Comparison of ENCODE assay signal across 1 cellular context in the genomic region with DNA sequence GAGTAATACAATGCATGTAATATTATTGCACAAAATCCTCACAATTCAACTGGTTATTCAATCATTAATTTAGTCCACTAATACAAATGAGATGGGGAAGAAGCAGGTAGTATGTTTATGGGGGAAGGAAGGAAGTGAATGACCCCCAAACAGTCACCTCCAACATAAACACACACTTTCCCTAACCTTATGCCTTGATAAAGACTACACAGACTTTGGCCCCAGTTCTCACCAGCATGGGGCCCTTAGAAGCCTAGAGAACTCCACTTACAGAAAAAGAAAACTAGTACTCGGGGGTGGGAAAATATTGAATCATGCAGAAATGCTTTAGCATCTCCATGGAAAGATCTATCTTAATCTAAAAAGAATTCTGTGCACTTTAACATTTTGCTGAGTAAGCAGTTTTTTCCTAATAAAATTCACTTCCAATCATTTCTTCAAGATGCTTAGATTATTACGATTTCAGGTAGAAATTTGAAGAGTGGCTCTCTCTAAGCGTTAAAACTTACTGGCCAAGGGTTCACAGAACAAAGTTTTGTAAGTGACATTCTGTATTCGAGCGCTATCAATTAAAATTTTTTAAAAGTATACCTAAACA.
A peak's percentile ranks its signal among the peaks of the same experiment; 100 is the strongest.
TF ChIP-seq lines count a peak whose summit lies in the region.

No MANE protein-coding gene starts in this region.

TF ChIP-seq in HepG2, 621 proteins besides CTCF, POLR2A, EP300 and RAD21 (continued from another document and continues in another):
- TF ChIP-seq ZNF768 (CRISPR knock-in tag; IDR thresholded peaks at IDR 0.05) (no peak), TCF7L2 (IDR thresholded peaks at IDR 0.05; ENCODE audit: low read depth, low read length) (no peak), ZNF747 (CRISPR knock-in tag; IDR thresholded peaks at IDR 0.05; ENCODE audit: borderline replicate concordance) (no peak), TBX2 (CRISPR knock-in tag; IDR thresholded peaks at IDR 0.05; ENCODE audit: borderline replicate concordance) (no peak), JARID2 (CRISPR knock-in tag; IDR thresholded peaks at IDR 0.05; ENCODE audit: insufficient replicate concordance) (no peak), TCF7 (IDR thresholded peaks at IDR 0.05; ENCODE audit: low read depth) (peak; percentile 36; the same call in 1 of the 2 replicates), ZNF83 (CRISPR knock-in tag; IDR thresholded peaks at IDR 0.05; ENCODE audit: borderline replicate concordance) (no peak), WIZ (CRISPR knock-in tag; IDR thresholded peaks at IDR 0.05) (no peak), SSRP1 (CRISPR knock-in tag; IDR thresholded peaks at IDR 0.05) (no peak), ZNF652 (CRISPR knock-in tag; IDR thresholded peaks at IDR 0.05; ENCODE audit: borderline replicate concordance, low read depth) (no peak), CREM (IDR thresholded peaks at IDR 0.05) (peak; percentile 48), CREM (CRISPR knock-in tag; IDR thresholded peaks at IDR 0.05) (no peak), MAFF (IDR thresholded peaks at IDR 0.05; ENCODE audit: low read depth, low read length) (peak; percentile 100), GFI1 (CRISPR knock-in tag; IDR thresholded peaks at IDR 0.05; ENCODE audit: borderline replicate concordance) (no peak), NFIC (IDR thresholded peaks at IDR 0.05; ENCODE audit: low read length) (peak; percentile 28; the same call in 1 of the 2 replicates), ZNF589 (CRISPR knock-in tag; conservative IDR thresholded peaks at IDR 0.05) (no peak), MAZ (IDR thresholded peaks at IDR 0.05; ENCODE audit: borderline replicate concordance, low read depth, low read length) (no peak), MAZ (CRISPR knock-in tag; IDR thresholded peaks at IDR 0.05; ENCODE audit: low read depth) (no peak), RARA (CRISPR knock-in tag; IDR thresholded peaks at IDR 0.05) (peak; percentile 61), SOX13 (IDR thresholded peaks at IDR 0.05) (no peak), SOX13 (CRISPR knock-in tag; conservative IDR thresholded peaks at IDR 0.05 in 1 of 2, IDR thresholded peaks at IDR 0.05 in 1 of 2) (peak in 1 of 2 experiments; percentile 61; a peak in 2 of 4 replicates), ZNF30 (CRISPR knock-in tag; IDR thresholded peaks at IDR 0.05) (no peak), BCL6 (CRISPR knock-in tag; IDR thresholded peaks at IDR 0.05) (0 out of 2 replicates have a peak, but pooled peaks have one; percentile 21), FOXA3 (CRISPR knock-in tag; IDR thresholded peaks at IDR 0.05) (0 out of 2 replicates have a peak, but pooled peaks have one; percentile 13), PAWR (CRISPR knock-in tag; IDR thresholded peaks at IDR 0.05; ENCODE audit: borderline replicate concordance) (no peak), MZF1 (CRISPR knock-in tag; IDR thresholded peaks at IDR 0.05; ENCODE audit: borderline replicate concordance) (no peak), FOXP1 (IDR thresholded peaks at IDR 0.05) (no peak), FOXP1 (CRISPR knock-in tag; IDR thresholded peaks at IDR 0.05) (peak; percentile 49; the same call in 1 of the 2 replicates), MAFK (conservative IDR thresholded peaks at IDR 0.05 in 1 of 2, IDR thresholded peaks at IDR 0.05 in 1 of 2; ENCODE audit: low read length in 2 of 2) (peak; percentile 100), PAX8 (CRISPR knock-in tag; IDR thresholded peaks at IDR 0.05; ENCODE audit: borderline replicate concordance) (no peak), ZNF713 (CRISPR knock-in tag; IDR thresholded peaks at IDR 0.05) (no peak)
- TF ChIP-seq, protein P1, sequence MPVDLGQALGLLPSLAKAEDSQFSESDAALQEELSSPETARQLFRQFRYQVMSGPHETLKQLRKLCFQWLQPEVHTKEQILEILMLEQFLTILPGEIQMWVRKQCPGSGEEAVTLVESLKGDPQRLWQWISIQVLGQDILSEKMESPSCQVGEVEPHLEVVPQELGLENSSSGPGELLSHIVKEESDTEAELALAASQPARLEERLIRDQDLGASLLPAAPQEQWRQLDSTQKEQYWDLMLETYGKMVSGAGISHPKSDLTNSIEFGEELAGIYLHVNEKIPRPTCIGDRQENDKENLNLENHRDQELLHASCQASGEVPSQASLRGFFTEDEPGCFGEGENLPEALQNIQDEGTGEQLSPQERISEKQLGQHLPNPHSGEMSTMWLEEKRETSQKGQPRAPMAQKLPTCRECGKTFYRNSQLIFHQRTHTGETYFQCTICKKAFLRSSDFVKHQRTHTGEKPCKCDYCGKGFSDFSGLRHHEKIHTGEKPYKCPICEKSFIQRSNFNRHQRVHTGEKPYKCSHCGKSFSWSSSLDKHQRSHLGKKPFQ (CRISPR knock-in tag; IDR thresholded peaks at IDR 0.05; ENCODE audit: insufficient replicate concordance): peak; percentile 37
- TF ChIP-seq, protein P2, sequence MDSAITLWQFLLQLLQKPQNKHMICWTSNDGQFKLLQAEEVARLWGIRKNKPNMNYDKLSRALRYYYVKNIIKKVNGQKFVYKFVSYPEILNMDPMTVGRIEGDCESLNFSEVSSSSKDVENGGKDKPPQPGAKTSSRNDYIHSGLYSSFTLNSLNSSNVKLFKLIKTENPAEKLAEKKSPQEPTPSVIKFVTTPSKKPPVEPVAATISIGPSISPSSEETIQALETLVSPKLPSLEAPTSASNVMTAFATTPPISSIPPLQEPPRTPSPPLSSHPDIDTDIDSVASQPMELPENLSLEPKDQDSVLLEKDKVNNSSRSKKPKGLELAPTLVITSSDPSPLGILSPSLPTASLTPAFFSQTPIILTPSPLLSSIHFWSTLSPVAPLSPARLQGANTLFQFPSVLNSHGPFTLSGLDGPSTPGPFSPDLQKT (CRISPR knock-in tag; IDR thresholded peaks at IDR 0.05; ENCODE audit: borderline replicate concordance): no peak
- TF ChIP-seq, protein P3, sequence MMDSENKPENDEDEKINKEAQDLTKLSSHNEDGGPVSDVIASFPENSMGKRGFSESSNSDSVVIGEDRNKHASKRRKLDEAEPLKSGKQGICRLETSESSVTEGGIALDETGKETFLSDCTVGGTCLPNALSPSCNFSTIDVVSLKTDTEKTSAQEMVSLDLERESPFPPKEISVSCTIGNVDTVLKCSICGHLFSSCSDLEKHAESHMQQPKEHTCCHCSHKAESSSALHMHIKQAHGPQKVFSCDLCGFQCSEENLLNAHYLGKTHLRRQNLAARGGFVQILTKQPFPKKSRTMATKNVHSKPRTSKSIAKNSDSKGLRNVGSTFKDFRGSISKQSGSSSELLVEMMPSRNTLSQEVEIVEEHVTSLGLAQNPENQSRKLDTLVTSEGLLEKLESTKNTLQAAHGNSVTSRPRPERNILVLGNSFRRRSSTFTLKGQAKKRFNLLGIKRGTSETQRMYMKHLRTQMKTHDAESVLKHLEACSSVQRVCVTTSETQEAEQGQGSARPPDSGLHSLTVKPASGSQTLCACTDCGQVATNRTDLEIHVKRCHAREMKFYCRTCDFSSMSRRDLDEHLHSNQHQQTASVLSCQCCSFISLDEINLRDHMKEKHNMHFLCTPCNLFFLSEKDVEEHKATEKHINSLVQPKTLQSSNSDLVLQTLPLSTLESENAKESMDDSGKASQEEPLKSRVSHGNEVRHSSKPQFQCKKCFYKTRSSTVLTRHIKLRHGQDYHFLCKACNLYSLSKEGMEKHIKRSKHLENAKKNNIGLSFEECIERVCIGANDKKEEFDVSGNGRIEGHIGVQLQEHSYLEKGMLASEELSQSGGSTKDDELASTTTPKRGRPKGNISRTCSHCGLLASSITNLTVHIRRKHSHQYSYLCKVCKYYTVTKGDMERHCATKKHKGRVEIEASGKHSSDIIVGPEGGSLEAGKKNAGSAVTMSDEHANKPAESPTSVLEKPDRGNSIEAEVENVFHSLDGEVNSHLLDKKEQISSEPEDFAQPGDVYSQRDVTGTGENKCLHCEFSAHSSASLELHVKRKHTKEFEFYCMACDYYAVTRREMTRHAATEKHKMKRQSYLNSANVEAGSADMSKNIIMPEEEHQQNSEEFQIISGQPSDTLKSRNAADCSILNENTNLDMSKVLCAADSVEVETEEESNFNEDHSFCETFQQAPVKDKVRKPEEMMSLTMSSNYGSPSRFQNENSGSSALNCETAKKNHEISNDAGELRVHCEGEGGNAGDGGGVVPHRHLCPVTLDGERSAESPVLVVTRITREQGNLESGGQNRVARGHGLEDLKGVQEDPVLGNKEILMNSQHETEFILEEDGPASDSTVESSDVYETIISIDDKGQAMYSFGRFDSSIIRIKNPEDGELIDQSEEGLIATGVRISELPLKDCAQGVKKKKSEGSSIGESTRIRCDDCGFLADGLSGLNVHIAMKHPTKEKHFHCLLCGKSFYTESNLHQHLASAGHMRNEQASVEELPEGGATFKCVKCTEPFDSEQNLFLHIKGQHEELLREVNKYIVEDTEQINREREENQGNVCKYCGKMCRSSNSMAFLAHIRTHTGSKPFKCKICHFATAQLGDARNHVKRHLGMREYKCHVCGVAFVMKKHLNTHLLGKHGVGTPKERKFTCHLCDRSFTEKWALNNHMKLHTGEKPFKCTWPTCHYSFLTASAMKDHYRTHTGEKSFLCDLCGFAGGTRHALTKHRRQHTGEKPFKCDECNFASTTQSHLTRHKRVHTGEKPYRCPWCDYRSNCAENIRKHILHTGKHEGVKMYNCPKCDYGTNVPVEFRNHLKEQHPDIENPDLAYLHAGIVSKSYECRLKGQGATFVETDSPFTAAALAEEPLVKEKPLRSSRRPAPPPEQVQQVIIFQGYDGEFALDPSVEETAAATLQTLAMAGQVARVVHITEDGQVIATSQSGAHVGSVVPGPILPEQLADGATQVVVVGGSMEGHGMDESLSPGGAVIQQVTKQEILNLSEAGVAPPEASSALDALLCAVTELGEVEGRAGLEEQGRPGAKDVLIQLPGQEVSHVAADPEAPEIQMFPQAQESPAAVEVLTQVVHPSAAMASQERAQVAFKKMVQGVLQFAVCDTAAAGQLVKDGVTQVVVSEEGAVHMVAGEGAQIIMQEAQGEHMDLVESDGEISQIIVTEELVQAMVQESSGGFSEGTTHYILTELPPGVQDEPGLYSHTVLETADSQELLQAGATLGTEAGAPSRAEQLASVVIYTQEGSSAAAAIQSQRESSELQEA (CRISPR knock-in tag; IDR thresholded peaks at IDR 0.05; ENCODE audit: not compliant biosample characterization): no peak
- TF ChIP-seq, protein P4, sequence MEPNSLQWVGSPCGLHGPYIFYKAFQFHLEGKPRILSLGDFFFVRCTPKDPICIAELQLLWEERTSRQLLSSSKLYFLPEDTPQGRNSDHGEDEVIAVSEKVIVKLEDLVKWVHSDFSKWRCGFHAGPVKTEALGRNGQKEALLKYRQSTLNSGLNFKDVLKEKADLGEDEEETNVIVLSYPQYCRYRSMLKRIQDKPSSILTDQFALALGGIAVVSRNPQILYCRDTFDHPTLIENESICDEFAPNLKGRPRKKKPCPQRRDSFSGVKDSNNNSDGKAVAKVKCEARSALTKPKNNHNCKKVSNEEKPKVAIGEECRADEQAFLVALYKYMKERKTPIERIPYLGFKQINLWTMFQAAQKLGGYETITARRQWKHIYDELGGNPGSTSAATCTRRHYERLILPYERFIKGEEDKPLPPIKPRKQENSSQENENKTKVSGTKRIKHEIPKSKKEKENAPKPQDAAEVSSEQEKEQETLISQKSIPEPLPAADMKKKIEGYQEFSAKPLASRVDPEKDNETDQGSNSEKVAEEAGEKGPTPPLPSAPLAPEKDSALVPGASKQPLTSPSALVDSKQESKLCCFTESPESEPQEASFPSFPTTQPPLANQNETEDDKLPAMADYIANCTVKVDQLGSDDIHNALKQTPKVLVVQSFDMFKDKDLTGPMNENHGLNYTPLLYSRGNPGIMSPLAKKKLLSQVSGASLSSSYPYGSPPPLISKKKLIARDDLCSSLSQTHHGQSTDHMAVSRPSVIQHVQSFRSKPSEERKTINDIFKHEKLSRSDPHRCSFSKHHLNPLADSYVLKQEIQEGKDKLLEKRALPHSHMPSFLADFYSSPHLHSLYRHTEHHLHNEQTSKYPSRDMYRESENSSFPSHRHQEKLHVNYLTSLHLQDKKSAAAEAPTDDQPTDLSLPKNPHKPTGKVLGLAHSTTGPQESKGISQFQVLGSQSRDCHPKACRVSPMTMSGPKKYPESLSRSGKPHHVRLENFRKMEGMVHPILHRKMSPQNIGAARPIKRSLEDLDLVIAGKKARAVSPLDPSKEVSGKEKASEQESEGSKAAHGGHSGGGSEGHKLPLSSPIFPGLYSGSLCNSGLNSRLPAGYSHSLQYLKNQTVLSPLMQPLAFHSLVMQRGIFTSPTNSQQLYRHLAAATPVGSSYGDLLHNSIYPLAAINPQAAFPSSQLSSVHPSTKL (CRISPR knock-in tag; IDR thresholded peaks at IDR 0.05): peak; percentile 59
- TF ChIP-seq, protein P5, sequence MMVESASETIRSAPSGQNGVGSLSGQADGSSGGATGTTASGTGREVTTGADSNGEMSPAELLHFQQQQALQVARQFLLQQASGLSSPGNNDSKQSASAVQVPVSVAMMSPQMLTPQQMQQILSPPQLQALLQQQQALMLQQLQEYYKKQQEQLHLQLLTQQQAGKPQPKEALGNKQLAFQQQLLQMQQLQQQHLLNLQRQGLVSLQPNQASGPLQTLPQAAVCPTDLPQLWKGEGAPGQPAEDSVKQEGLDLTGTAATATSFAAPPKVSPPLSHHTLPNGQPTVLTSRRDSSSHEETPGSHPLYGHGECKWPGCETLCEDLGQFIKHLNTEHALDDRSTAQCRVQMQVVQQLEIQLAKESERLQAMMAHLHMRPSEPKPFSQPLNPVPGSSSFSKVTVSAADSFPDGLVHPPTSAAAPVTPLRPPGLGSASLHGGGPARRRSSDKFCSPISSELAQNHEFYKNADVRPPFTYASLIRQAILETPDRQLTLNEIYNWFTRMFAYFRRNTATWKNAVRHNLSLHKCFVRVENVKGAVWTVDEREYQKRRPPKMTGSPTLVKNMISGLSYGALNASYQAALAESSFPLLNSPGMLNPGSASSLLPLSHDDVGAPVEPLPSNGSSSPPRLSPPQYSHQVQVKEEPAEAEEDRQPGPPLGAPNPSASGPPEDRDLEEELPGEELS (CRISPR knock-in tag; IDR thresholded peaks at IDR 0.05): peak; percentile 65
- TF ChIP-seq, protein P6, sequence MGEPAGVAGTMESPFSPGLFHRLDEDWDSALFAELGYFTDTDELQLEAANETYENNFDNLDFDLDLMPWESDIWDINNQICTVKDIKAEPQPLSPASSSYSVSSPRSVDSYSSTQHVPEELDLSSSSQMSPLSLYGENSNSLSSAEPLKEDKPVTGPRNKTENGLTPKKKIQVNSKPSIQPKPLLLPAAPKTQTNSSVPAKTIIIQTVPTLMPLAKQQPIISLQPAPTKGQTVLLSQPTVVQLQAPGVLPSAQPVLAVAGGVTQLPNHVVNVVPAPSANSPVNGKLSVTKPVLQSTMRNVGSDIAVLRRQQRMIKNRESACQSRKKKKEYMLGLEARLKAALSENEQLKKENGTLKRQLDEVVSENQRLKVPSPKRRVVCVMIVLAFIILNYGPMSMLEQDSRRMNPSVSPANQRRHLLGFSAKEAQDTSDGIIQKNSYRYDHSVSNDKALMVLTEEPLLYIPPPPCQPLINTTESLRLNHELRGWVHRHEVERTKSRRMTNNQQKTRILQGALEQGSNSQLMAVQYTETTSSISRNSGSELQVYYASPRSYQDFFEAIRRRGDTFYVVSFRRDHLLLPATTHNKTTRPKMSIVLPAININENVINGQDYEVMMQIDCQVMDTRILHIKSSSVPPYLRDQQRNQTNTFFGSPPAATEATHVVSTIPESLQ (CRISPR knock-in tag; conservative IDR thresholded peaks at IDR 0.05): no peak
